ENCODE assay signal across 9 cellular contexts in genomic region chr5:100900142-100900795, GRCh38. TPM values are rescaled to one million over a fixed set of nuclear protein-coding genes. Genes with fewer than 3 reads are reported as not detected.
DNase-seq lines count a peak whose midpoint lies in the region; ATAC-seq and TF ChIP-seq lines count a peak whose summit lies in the region.
"Had no signal": no experiment of that assay in that cellular context is flagged by ENCODE, and none has a peak within 500 bp of the region (broad histone marks: within the 10 kb centered on the region; RNA-seq: fewer than 3 reads in every experiment).

No MANE protein-coding gene starts in this region.

- no peaks in the 10 kb centered on the region for H3K9me3 Mint-ChIP-seq in CD8-positive, alpha-beta T cell

- no peak overlapping the region for H3K9ac ChIP-seq in endocrine pancreas (ENCODE audit: control insufficient read depth, insufficient read depth, low read length)

- CTCF ChIA-PET in CD8-positive, alpha-beta T cell (lab: Charles Lee): interaction anchor here (0.7 to 1.7 kb wide), 13 partner anchors 9 to 367 kb away, joined by 3 to 8 read pairs (median 3); no protein-coding TSS in a partner anchor

- peak overlapping the region; percentile 66 for H3K4me3 ChIP-seq in CD8-positive, alpha-beta T cell (ENCODE audit: low read depth, low read length)
- peak overlapping the region; percentile 72 for H3K4me3 ChIP-seq in WERI-Rb-1 (ENCODE audit: low read depth, low read length)
- H3K4me3 ChIP-seq in endocrine pancreas (ENCODE audit: control insufficient read depth, insufficient read depth, low read length): peak overlapping the region; percentile 62
- peak overlapping the region; percentile 88 for H3K4me3 ChIP-seq in mononuclear cell (ENCODE audit: low read length)

- DNase-seq in CD8-positive, alpha-beta T cell: peak in 5 of 7 experiments; percentile 23 to 64 (median 41)
- DNase-seq in Kasumi-1 (lab: John Stamatoyannopoulos, UW): peak; percentile 69 to 79
- DNase-seq in WERI-Rb-1: peak; percentile 51
- DNase-seq in stromal cell of bone marrow (ENCODE audit: low read depth): peak; percentile 43
- no peak for DNase-seq in OCI-M2 (lab: John Stamatoyannopoulos, UW; ENCODE audit: unreplicated experiment)

- no peaks in the 10 kb centered on the region for H3K27me3 Mint-ChIP-seq in CD8-positive, alpha-beta T cell (ENCODE audit: low read depth)

- peak overlapping the region; percentile 97 for H3K27ac Mint-ChIP-seq in CD8-positive, alpha-beta T cell

- H3K4me3 Mint-ChIP-seq in CD8-positive, alpha-beta T cell: peak overlapping the region; percentile 88

- peak overlapping the region; percentile 66 for H3K27ac ChIP-seq in CD8-positive, alpha-beta T cell (ENCODE audit: low read depth, low read length)
- H3K27ac ChIP-seq in WERI-Rb-1: no peak overlapping the region
- H3K27ac ChIP-seq: SJSA1 had no signal

- TF ChIP-seq CTCF in CD8-positive, alpha-beta T cell (IDR thresholded peaks at IDR 0.05): peak; percentile 23
- peak; percentile 56 for TF ChIP-seq CTCF in WERI-Rb-1 (IDR thresholded peaks at IDR 0.05; ENCODE audit: low read depth, low read length)

- ATAC-seq in CD8-positive, alpha-beta T cell: no peak
- ATAC-seq in GM19452 (IDR thresholded peaks at IDR 0.05; ENCODE audit: unreplicated experiment): peak; percentile 10

- no peaks in the 10 kb centered on the region for H3K36me3 ChIP-seq in CD8-positive, alpha-beta T cell (ENCODE audit: insufficient read depth, low read length)
- H3K36me3 ChIP-seq in WERI-Rb-1: no peaks in the 10 kb centered on the region
- no peaks in the 10 kb centered on the region for H3K36me3 ChIP-seq in endocrine pancreas (ENCODE audit: control insufficient read depth, insufficient read depth, low read length)
- H3K36me3 ChIP-seq: SJSA1 had no signal

- intact Hi-C loops in CD8-positive, alpha-beta T cell (cut with DNase I, micrococcal nuclease): loop anchor here (1.0 to 5.0 kb wide), 9 partner anchors 9 to 1973 kb away; partner anchors contain the start of gene CHD1 (in 1 of the 2)

- H3K4me1 Mint-ChIP-seq in CD8-positive, alpha-beta T cell (ENCODE audit: low read depth): peaks cover 65% of the 10 kb centered on the region

- no peaks in the 10 kb centered on the region for H3K9me3 ChIP-seq in CD8-positive, alpha-beta T cell (ENCODE audit: low read length)
- H3K9me3 ChIP-seq in WERI-Rb-1 (ENCODE audit: severe bottlenecking): no peaks in the 10 kb centered on the region
- H3K9me3 ChIP-seq in endocrine pancreas (ENCODE audit: control insufficient read depth, low read length): no peaks in the 10 kb centered on the region
- no peaks in the 10 kb centered on the region for H3K9me3 ChIP-seq in mononuclear cell (ENCODE audit: low read depth, low read length)

- H3K4me1 ChIP-seq in CD8-positive, alpha-beta T cell (ENCODE audit: insufficient read depth, low read length): peaks cover 34% of the 10 kb centered on the region
- H3K4me1 ChIP-seq in endocrine pancreas (ENCODE audit: control insufficient read depth, insufficient read depth, low read length) (no peaks in the 10 kb centered on the region), mononuclear cell (ENCODE audit: insufficient read depth, low read length) (peaks cover 47% of the 10 kb centered on the region)

- peaks cover 31% of the 10 kb centered on the region for H3K36me3 Mint-ChIP-seq in CD8-positive, alpha-beta T cell

- POLR2A ChIA-PET in CD8-positive, alpha-beta T cell (lab: Charles Lee): interaction anchor here (0.8 to 5.7 kb wide), 4 partner anchors 9 to 125 kb away, joined by 3 to 71 read pairs (median 3); no protein-coding TSS in a partner anchor

- no peaks in the 10 kb centered on the region for H3K27me3 ChIP-seq in CD8-positive, alpha-beta T cell (ENCODE audit: insufficient read depth, low read length)
- H3K27me3 ChIP-seq in WERI-Rb-1 (ENCODE audit: insufficient read depth, low read depth, severe bottlenecking) (no peaks in the 10 kb centered on the region), endocrine pancreas (ENCODE audit: control insufficient read depth, insufficient read depth, low read length) (no peaks in the 10 kb centered on the region), mononuclear cell (ENCODE audit: insufficient read depth, low read length) (no peaks in the 10 kb centered on the region)

RNA-seq across cellular contexts. Expression of gene ST8SIA4, which starts 2.8 kb away (rescaled TPM):
- total RNA-seq in CD8-positive, alpha-beta T cell: 10 to 100 TPM; 15.6 to 16.4 TPM
- 20.7 TPM for total RNA-seq in mononuclear cell
- total RNA-seq: SJSA1 had no signal
